ENCODE assay signal across 31 cellular contexts in the genomic region with DNA sequence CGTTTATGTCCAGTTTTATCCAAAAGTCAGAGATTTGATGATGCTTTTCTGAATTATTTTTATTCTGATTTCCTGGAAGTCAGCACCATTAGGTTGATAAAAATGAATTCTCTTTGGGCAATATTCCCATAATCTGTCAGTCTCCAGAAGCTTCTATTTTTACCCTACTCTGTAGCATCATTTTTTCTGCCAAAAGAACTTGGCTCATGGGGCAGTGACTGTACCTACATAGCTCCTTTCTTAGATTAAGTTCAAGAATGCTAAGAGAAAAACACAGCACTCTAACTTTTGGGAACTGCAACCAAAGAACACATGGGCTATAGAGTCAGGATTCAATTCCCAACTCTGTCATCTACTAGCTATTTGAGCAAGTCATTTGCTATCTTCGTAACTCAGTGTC.
"Had no signal": no experiment of that assay in that cellular context is flagged by ENCODE, and none has a peak within 500 bp of the region (broad histone marks: within the 10 kb centered on the region; RNA-seq: fewer than 3 reads in every experiment).

No MANE protein-coding gene starts in this region.

- H3K27me3 ChIP-seq: adrenal gland, cardiac muscle cell had no signal

- DNase-seq: activated B cell treated with CpG ODN at 0.5 μM for 24 hours; activated CD4-positive, alpha-beta memory T cell treated with anti-CD3 and anti-CD28 coated beads for 36 hours; activated CD4-positive, alpha-beta T cell treated with anti-CD3 and anti-CD28 coated beads for 4 hours; activated CD4-positive, alpha-beta T cell treated with anti-CD3 and anti-CD28 coated beads, Interleukin-2, amount 10 ng/mL, durations not matched to agents 24 days and 14 days; activated CD4-positive, alpha-beta T cell treated with anti-CD3 and anti-CD28 coated beads, Interleukin-2, amount 50 U/mL, for 1 hour; activated CD4-positive, alpha-beta T cell treated with anti-CD3 and anti-CD28 coated beads, Interleukin-2, amount 50 U/mL, for 4 hours; activated CD4-positive, CD25-positive, alpha-beta regulatory T cell treated with anti-CD3 and anti-CD28 coated beads, Interleukin-2, amount 50 U/mL, for 72 hours; activated CD8-positive, alpha-beta memory T cell treated with anti-CD3 and anti-CD28 coated beads, Interleukin-2, amount 50 U/mL, for 4 hours; activated CD8-positive, alpha-beta T cell treated with anti-CD3 and anti-CD28 coated beads for 36 hours; activated effector memory CD4-positive, alpha-beta T cell treated with anti-CD3 and anti-CD28 coated beads, Interleukin-2, amount 50 U/mL, for 16 hours; activated gamma-delta T cell treated with Interleukin-2 at 50 U/mL for 16 hours; activated naive CD4-positive, alpha-beta T cell; activated naive CD4-positive, alpha-beta T cell treated with anti-CD3 and anti-CD28 coated beads for 36 hours; activated naive CD4-positive, alpha-beta T cell treated with anti-CD3 and anti-CD28 coated beads, Interleukin-2, amount 50 U/mL, for 16 hours; activated naive CD8-positive, alpha-beta T cell treated with anti-CD3 and anti-CD28 coated beads for 36 hours; activated T-cell treated with anti-CD3 and anti-CD28 coated beads for 4 hours; activated T-cell treated with anti-CD3 and anti-CD28 coated beads, Interleukin-2, amount 50 U/mL, for 1 hour; activated T-cell treated with anti-CD3 and anti-CD28 coated beads, Interleukin-2, amount 50 U/mL, for 4 hours; activated T-cell treated with anti-CD3 and anti-CD28 coated beads, Interleukin-2, amount 50 U/mL, for 72 hours; adrenal gland; amniotic stem cell; aorta; central memory CD4-positive, alpha-beta T cell; cerebellar nuclear complex; T-helper 1 cell; T-helper 2 cell; T-helper 9 cell had no signal

- H3K27ac ChIP-seq: adrenal gland, cardiac muscle cell, VCaP had no signal

- H3K4me1 ChIP-seq: adrenal gland had no signal

- H3K4me3 ChIP-seq: adrenal gland, cardiac muscle cell had no signal

- H3K9me3 ChIP-seq: adrenal gland had no signal

- ATAC-seq: activated CD8-positive, alpha-beta T cell treated with anti-CD3 and anti-CD28 coated beads for 36 hours; activated naive CD4-positive, alpha-beta T cell treated with anti-CD3 and anti-CD28 coated beads, Interleukin-2, amount 50 U/mL, for 72 hours; activated T-cell treated with anti-CD3 and anti-CD28 coated beads, Interleukin-2, amount 50 U/mL, for 4 hours; activated T-cell treated with anti-CD3 and anti-CD28 coated beads, Interleukin-2, amount 50 U/mL, for 72 hours; activated T-helper 17 cell treated with anti-CD3 and anti-CD28 coated beads, Interleukin-2, amount 50 U/mL, for 72 hours had no signal

- H3K36me3 ChIP-seq: adrenal gland, cardiac muscle cell had no signal
